7 cellular contexts compared by ENCODE assay signal in the genomic region with DNA sequence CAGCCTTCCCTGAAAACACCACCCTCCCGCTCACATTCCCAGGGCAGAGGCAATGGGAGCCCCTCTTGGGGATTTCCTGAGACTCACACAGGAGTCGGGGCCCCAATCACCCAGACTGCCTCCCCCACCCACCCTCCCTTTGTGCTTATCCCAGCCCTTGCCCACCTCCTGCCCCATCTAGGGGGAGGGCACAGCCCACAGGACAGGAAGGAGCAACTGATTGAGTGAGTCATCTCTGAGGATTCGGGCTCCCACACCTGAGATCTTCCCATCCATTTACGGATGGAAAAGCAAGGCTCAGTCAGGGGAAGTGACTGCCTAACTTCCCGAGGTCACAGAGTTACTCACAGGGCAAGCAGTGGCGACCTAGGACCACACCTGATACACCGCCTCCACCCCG. TPM values are rescaled to one million over a fixed set of nuclear protein-coding genes. Genes with fewer than 3 reads are reported as not detected.
"Had no signal": no experiment of that assay in that cellular context is flagged by ENCODE, and none has a peak within 500 bp of the region (broad histone marks: within the 10 kb centered on the region; RNA-seq: fewer than 3 reads in every experiment).

No MANE protein-coding gene starts in this region.

RNA-seq across cellular contexts. Expression of gene LGALS9B, which starts 44.4 kb away (rescaled TPM):
- total RNA-seq: GM23248, GM23338, H1, H4, H7, H9, HFFc6 had no signal
- polyA plus RNA-seq: GM23248, GM23338, H1 had no signal
